ENCODE assay signal across 11 cellular contexts in genomic region chr12:43988838-43989560, GRCh38.
DNase-seq lines count a peak whose midpoint lies in the region; ATAC-seq and TF ChIP-seq lines count a peak whose summit lies in the region.
"Had no signal": no experiment of that assay in that cellular context is flagged by ENCODE, and none has a peak within 500 bp of the region (broad histone marks: within the 10 kb centered on the region; RNA-seq: fewer than 3 reads in every experiment).

No MANE protein-coding gene starts in this region.

- H3K4me1 Mint-ChIP-seq in activated CD4-positive, alpha-beta T cell treated with anti-CD3 and anti-CD28 coated beads for 36 hours: peaks cover 7% of the 10 kb centered on the region

- no peak for DNase-seq in activated CD4-positive, alpha-beta T cell treated with anti-CD3 and anti-CD28 coated beads for 36 hours
- DNase-seq in activated CD4-positive, alpha-beta T cell treated with anti-CD3 and anti-CD28 coated beads for 1 hour: no peak
- DNase-seq in mucosa of descending colon (no peak), NCI-H748 treated with DMSO at 0.1 percent for 48 hours (lab: John Stamatoyannopoulos, UW) (no peak), KBM-7 (no peak), NK-92 (lab: John Stamatoyannopoulos, UW; ENCODE audit: unreplicated experiment) (no peak)
- DNase-seq: body of pancreas, NCI-H2227 treated with DMSO at 0.1 percent for 48 hours, right lobe of liver had no signal

- POLR2A ChIA-PET in activated CD4-positive, alpha-beta T cell treated with anti-CD3 and anti-CD28 coated beads for 36 hours (lab: Charles Lee): no interaction called here

- no peak overlapping the region for H3K27ac Mint-ChIP-seq in activated CD4-positive, alpha-beta T cell treated with anti-CD3 and anti-CD28 coated beads for 36 hours

- H3K4me1 ChIP-seq in mucosa of descending colon (ENCODE audit: low read depth): no peaks in the 10 kb centered on the region
- H3K4me1 ChIP-seq: body of pancreas, right lobe of liver had no signal

- no peak overlapping the region for H3K4me3 ChIP-seq in mucosa of descending colon
- H3K4me3 ChIP-seq: body of pancreas, right lobe of liver had no signal

- H3K36me3 ChIP-seq in mucosa of descending colon (ENCODE audit: low read depth): no peaks in the 10 kb centered on the region
- H3K36me3 ChIP-seq: right lobe of liver had no signal

- in situ Hi-C loops in KBM-7 (cut with MboI; ENCODE audit: low pct_unique_long_range_greater_than_20kb, low sequenced_read_pairs): no loop called here

- no peaks in the 10 kb centered on the region for H3K9me3 ChIP-seq in mucosa of descending colon
- H3K9me3 ChIP-seq: body of pancreas, right lobe of liver had no signal

- intact Hi-C loops in activated CD4-positive, alpha-beta T cell treated with anti-CD3 and anti-CD28 coated beads for 36 hours (cut with DNase I, micrococcal nuclease): no loop called here
- intact Hi-C loops in mucosa of descending colon (cut with DNase I, micrococcal nuclease): no loop called here

- no peak for TF ChIP-seq CTCF in mucosa of descending colon (IDR thresholded peaks at IDR 0.05)

- CTCF ChIA-PET in activated CD4-positive, alpha-beta T cell treated with anti-CD3 and anti-CD28 coated beads for 36 hours (lab: Charles Lee): no interaction called here

- no peaks in the 10 kb centered on the region for H3K27me3 Mint-ChIP-seq in activated CD4-positive, alpha-beta T cell treated with anti-CD3 and anti-CD28 coated beads for 36 hours

- peak; percentile 74 for ATAC-seq in activated CD4-positive, alpha-beta T cell treated with anti-CD3 and anti-CD28 coated beads for 36 hours
- ATAC-seq in HG02588 (IDR thresholded peaks at IDR 0.05; ENCODE audit: unreplicated experiment) (peak; percentile 94), HG03571 (IDR thresholded peaks at IDR 0.05; ENCODE audit: unreplicated experiment) (peak; percentile 90), mucosa of descending colon (peak; percentile 20)
- ATAC-seq: body of pancreas, right lobe of liver had no signal

- H3K4me3 Mint-ChIP-seq in activated CD4-positive, alpha-beta T cell treated with anti-CD3 and anti-CD28 coated beads for 36 hours: no peak overlapping the region

- H3K36me3 Mint-ChIP-seq in activated CD4-positive, alpha-beta T cell treated with anti-CD3 and anti-CD28 coated beads for 36 hours (ENCODE audit: low read depth): no peaks in the 10 kb centered on the region

- no peaks in the 10 kb centered on the region for H3K9me3 Mint-ChIP-seq in activated CD4-positive, alpha-beta T cell treated with anti-CD3 and anti-CD28 coated beads for 36 hours (ENCODE audit: low read depth)

Comparison
In these comparisons a context has a peak if more than half of its experiments do, and no peak if none do; other contexts are left out.
1. ATAC-seq: peak in every context shown above with its lines; median percentile 94 in HG02588; 90 in HG03571; 74 in activated CD4-positive, alpha-beta T cell treated with anti-CD3 and anti-CD28 coated beads for 36 hours; 20 in mucosa of descending colon.